Comparison of ENCODE assay signal across 8 cellular contexts in genomic region chr9:108933641-108934322, GRCh38. TPM values are rescaled to one million over a fixed set of nuclear protein-coding genes. Genes with fewer than 3 reads are reported as not detected.
DNase-seq lines count a peak whose midpoint lies in the region; ATAC-seq, FAIRE-seq and TF ChIP-seq lines count a peak whose summit lies in the region.

TSS of gene ELP1 (minus strand) at chr9:108934124. CDS start at chr9:108931146, 2,978 bp downstream.

- peak within 1 kb of the TSS; percentile 93 for H3K4me3 ChIP-seq in WI38 (ENCODE audit: low read depth, low read length)
- H3K4me3 ChIP-seq in bronchial epithelial cell (ENCODE audit: low read depth, low read length), result peak within 1 kb of the TSS; percentile 99

- H3K36me3 ChIP-seq in bronchial epithelial cell (ENCODE audit: control insufficient read depth, insufficient read depth, low read length), result peaks cover 2% of the 10 kb centered on the region

- TF ChIP-seq CTCF in WI38 (IDR thresholded peaks at IDR 0.05; ENCODE audit: low read depth, low read length) (no peak), bronchial epithelial cell (IDR thresholded peaks at IDR 0.05; ENCODE audit: insufficient read depth, low read length, severe bottlenecking) (peak; percentile 56)

- ATAC-seq in GM18907 (IDR thresholded peaks at IDR 0.05; ENCODE audit: unreplicated experiment) (peak; percentile 90), HG03159 (IDR thresholded peaks at IDR 0.05; ENCODE audit: unreplicated experiment) (peak; percentile 91)

- FAIRE-seq in bronchial epithelial cell (lab: Jason Lieb, UNC), result no peak

- no peaks in the 10 kb centered on the region for H3K27me3 ChIP-seq in bronchial epithelial cell (ENCODE audit: control insufficient read depth, insufficient read depth, low read length)

- peak; percentile 96 for DNase-seq in AG08395 (ENCODE audit: low spot score)
- peak; percentile 94 for DNase-seq in NCI-H2227 (lab: John Stamatoyannopoulos, UW; ENCODE audit: unreplicated experiment)
- DNase-seq in bronchial epithelial cell (ENCODE audit: low read depth), result peak; percentile 90
- DNase-seq in inferior parietal cortex (ENCODE audit: extremely low spot score), result peak; percentile 91
- peak; percentile 82 to 88 for DNase-seq in stimulated activated CD4-positive, alpha-beta T cell treated with anti-CD3 and anti-CD28 coated beads, Interleukin-12 subunit alpha, Interleukin-12 subunit beta, amount 100 ng/mL, for 24 hours (ENCODE audit: low read depth in 2 of 2)

RNA-seq across cellular contexts. Expression of gene ELP1, which starts in this region (rescaled TPM):
- total RNA-seq in bronchial epithelial cell, result 36.2 and 37.9 TPM in 2 replicates

Comparison
In these comparisons a context has a peak if more than half of its experiments do, and no peak if none do; other contexts are left out.
1. Peak in every context shown above with its lines: DNase-seq, ATAC-seq and H3K4me3 ChIP-seq.